In genomic region chr17:46154151-46154816, GRCh38 we compare ENCODE assay signal across 10 cellular contexts. TPM values are rescaled to one million over a fixed set of nuclear protein-coding genes. Genes with fewer than 3 reads are reported as not detected.
DNase-seq lines count a peak whose midpoint lies in the region; ATAC-seq, FAIRE-seq and TF ChIP-seq lines count a peak whose summit lies in the region.
"Had no signal": no experiment of that assay in that cellular context is flagged by ENCODE, and none has a peak within 500 bp of the region (broad histone marks: within the 10 kb centered on the region; RNA-seq: fewer than 3 reads in every experiment).

No MANE protein-coding gene starts in this region.

- H3K36me3 ChIP-seq in GM23248 (ENCODE audit: low read depth) (no peaks in the 10 kb centered on the region), OCI-LY7 (ENCODE audit: insufficient read depth, low read length) (peaks cover 16% of the 10 kb centered on the region; the same call in 1 of the 2 replicates), neutrophil (no peaks in the 10 kb centered on the region)

- in situ Hi-C loops in GM23248 (cut with MboI) = no loop called here
- in situ Hi-C loops in GM13977 (cut with MboI; ENCODE audit: low pct_unique_long_range_greater_than_20kb, low sequenced_read_pairs, unreplicated experiment) = no loop called here

- CTCF ChIA-PET in OCI-LY7 (lab: Charles Lee; ENCODE audit: unreplicated experiment) = interaction anchor here (1.1 kb wide), 1 partner anchor 8 kb away, joined by 4 read pairs; no protein-coding TSS in a partner anchor

- H3K9me2 ChIP-seq in GM23248 (ENCODE audit: insufficient read depth) (no peaks in the 10 kb centered on the region), OCI-LY7 (ENCODE audit: insufficient read depth, low read length) (no peaks in the 10 kb centered on the region)

- POLR2A ChIA-PET in OCI-LY7 (lab: Charles Lee) = interaction anchor here (0.6 to 6.6 kb wide), 8 partner anchors 10 to 39 kb away, joined by 3 to 61 read pairs (median 4); no protein-coding TSS in a partner anchor

- peaks cover 87% of the 10 kb centered on the region for H4K20me1 ChIP-seq in GM23248 (ENCODE audit: insufficient read depth)
- peaks cover 26% of the 10 kb centered on the region; the same call in 1 of the 2 replicates for H4K20me1 ChIP-seq in OCI-LY7 (ENCODE audit: insufficient read depth, low read length)

- H3K4me2 ChIP-seq in GM23248 (ENCODE audit: unreplicated experiment) = peak overlapping the region; percentile 27
- H3K4me2 ChIP-seq in OCI-LY7 (ENCODE audit: low read length) = peak overlapping the region; percentile 70

- BruUV-seq in OCI-LY7 (replicated peaks; lab: Mats Ljungman, UMichigan) = no TSS peak

- no peak overlapping the region for H3K9ac ChIP-seq in GM23248

- H3K4me1 ChIP-seq in GM23248 (ENCODE audit: insufficient read depth) = peaks cover 76% of the 10 kb centered on the region
- H3K4me1 ChIP-seq in OCI-LY7 (ENCODE audit: insufficient read depth, low read length, poor library complexity, severe bottlenecking) = peaks cover 98% of the 10 kb centered on the region
- peaks cover 24 to 42% of the 10 kb centered on the region in 2 experiments for H3K4me1 ChIP-seq in neutrophil (ENCODE audit: control insufficient read depth in 1 of 2, insufficient read depth in 1 of 2, low read depth in 1 of 2, low read length in 1 of 2)

- H3K27me3 ChIP-seq in GM23248 (replicated peaks; ENCODE audit: insufficient read depth) (no peaks in the 10 kb centered on the region), neutrophil (no peaks in the 10 kb centered on the region)

- H3K79me2 ChIP-seq in GM23248 (ENCODE audit: insufficient read depth) (peaks cover 100% of the 10 kb centered on the region), OCI-LY7 (ENCODE audit: insufficient read depth, low read depth, low read length) (peaks cover 100% of the 10 kb centered on the region)

- H3K27ac ChIP-seq in GM23248 (no peak overlapping the region), OCI-LY7 (ENCODE audit: low read depth, low read length, poor library complexity, severe bottlenecking) (peak overlapping the region; percentile 89), coronary artery (peak overlapping the region in 1 of 2 donors; percentile 25), neutrophil (peak overlapping the region; percentile 54)

- no peak for ATAC-seq in GM18502 (IDR thresholded peaks at IDR 0.05; ENCODE audit: poor library complexity, unreplicated experiment)

- no peak for FAIRE-seq in D721Med (lab: Jason Lieb, UNC)
- FAIRE-seq: TTC549 had no signal

- peaks cover 56% of the 10 kb centered on the region for H3F3A ChIP-seq in GM23248 (ENCODE audit: insufficient read depth)

- H3K9me3 ChIP-seq in GM23248 (ENCODE audit: low read depth) (no peaks in the 10 kb centered on the region), OCI-LY7 (ENCODE audit: low read length) (no peaks in the 10 kb centered on the region), neutrophil (no peaks in the 10 kb centered on the region)

- H2AFZ ChIP-seq in GM23248 (no peak overlapping the region), OCI-LY7 (ENCODE audit: low read length) (no peak overlapping the region)

- intact Hi-C loops in OCI-LY7 (cut with micrococcal nuclease; ENCODE audit: unreplicated experiment) = no loop called here

- no peak overlapping the region for H3K4me3 ChIP-seq in GM23248
- H3K4me3 ChIP-seq in OCI-LY7 (ENCODE audit: low read depth, low read length, poor library complexity, severe bottlenecking) = peak overlapping the region; percentile 53
- peak overlapping the region; percentile 7 for H3K4me3 ChIP-seq in coronary artery
- no peak overlapping the region for H3K4me3 ChIP-seq in neutrophil (ENCODE audit: low read depth in 1 of 2, low read length in 1 of 2)
- H3K4me3 ChIP-seq: skin epidermis had no signal

- no peak for TF ChIP-seq CTCF in OCI-LY7 (conservative IDR thresholded peaks at IDR 0.05; ENCODE audit: low read length)
- no peak for TF ChIP-seq CTCF in coronary artery (IDR thresholded peaks at IDR 0.05)
- TF ChIP-seq CTCF in neutrophil (IDR thresholded peaks at IDR 0.05) = no peak
- no peak for TF ChIP-seq CTCF in D721Med (IDR thresholded peaks at IDR 0.05; ENCODE audit: insufficient read depth, missing control alignments)
- no peak for TF ChIP-seq CTCF in GM13977 (IDR thresholded peaks at IDR 0.05; ENCODE audit: extremely low read depth, insufficient read depth, missing control alignments)

- WGBS in GM23248 (ENCODE audit: low coverage in 1 of 2, low lambda C conversion rate in 2 of 2, missing lambda C conversion rate in 2 of 2), 2 experiments = 70 to 73% methylated on average over 9 of the region's 9 CpGs

- peak; percentile 56 for DNase-seq in GM23248
- DNase-seq in OCI-LY7 (ENCODE audit: low spot score) = peak; percentile 46
- no peak for DNase-seq in coronary artery (ENCODE audit: low spot score)
- DNase-seq in D721Med (ENCODE audit: insufficient read length, low spot score) = no peak
- no peak for DNase-seq in GM03348 (ENCODE audit: low spot score)
- DNase-seq in GM13977 (ENCODE audit: low spot score) = no peak

RNA-seq across cellular contexts. Expression of gene KANSL1, which starts 38.9 kb away (rescaled TPM):
- 38.2 and 69.0 TPM in 2 replicates for total RNA-seq in GM23248 (2014; rRNA removed; shearing (Covaris generic))
- polyA plus RNA-seq in GM23248 (2016; fragmentation: Nextera tagmentation; extraction: Ambion mirVana) = 10.9 and 12.2 TPM in 2 replicates
- total RNA-seq in OCI-LY7 (2014; rRNA removed; shearing (Covaris generic)) = 92.1 and 96.9 TPM in 2 replicates
- total RNA-seq in OCI-LY7 (2022) = 129 and 130 TPM in 2 replicates

Comparison
In these comparisons a context has a peak if more than half of its experiments do, and no peak if none do; other contexts are left out.
1. DNase-seq: peak in GM23248 (single experiment) and OCI-LY7 (single experiment); none in coronary artery (single experiment), D721Med (single experiment), GM03348 (single experiment) and GM13977 (single experiment).
2. H3K4me3 ChIP-seq: peak in OCI-LY7 (single experiment) and coronary artery (single experiment); none in GM23248 (single experiment) and neutrophil (0 of 2).